ENCODE assay signal across 1 cellular context in the genomic region with DNA sequence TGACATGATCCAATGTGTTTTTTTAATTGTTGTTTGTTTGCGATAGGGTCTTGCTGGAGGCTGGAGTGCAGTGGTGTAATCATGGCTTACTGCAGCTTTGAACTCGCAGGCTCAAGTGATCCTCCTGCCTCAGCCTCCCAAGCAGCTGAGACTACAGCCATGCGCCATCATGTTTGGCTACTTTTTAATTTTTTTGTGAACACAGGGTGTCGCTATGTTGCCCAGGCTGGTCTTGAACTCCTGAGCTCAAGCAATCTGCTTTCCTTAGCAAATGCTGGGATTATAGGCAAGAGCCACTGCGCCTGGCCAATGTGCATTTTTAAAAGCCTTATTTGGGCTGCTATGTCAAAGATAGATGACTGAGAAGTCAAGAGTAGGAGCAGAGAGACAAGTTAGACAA.
TF ChIP-seq lines count a peak whose summit lies in the region.

No MANE protein-coding gene starts in this region.

TF ChIP-seq in HCT116, 20 proteins besides CTCF, POLR2A, EP300 and RAD21 (continued from another document):
- TF ChIP-seq REST (IDR thresholded peaks at IDR 0.05; ENCODE audit: low read depth), result no peak
